Comparison of ENCODE assay signal across 1 cellular context in the genomic region with DNA sequence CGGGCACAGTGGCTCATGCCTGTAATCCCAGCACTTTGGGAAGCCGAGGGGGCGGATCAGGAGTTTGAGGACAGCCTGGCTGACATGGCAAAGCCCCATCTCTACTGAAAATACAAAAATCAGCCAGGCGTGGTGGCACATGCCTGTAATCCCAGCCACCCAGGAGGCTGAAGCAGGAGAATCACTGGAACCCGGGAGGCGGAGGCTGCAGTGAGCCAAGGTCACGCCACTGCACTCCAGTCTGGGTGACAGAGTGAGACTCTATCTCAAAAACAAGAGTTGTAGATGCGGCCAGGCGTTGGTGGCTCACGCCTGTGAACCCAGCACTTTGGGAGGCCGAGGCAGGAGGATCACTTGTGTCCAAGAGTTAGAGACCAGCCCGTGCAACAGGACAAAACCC.
TF ChIP-seq lines count a peak whose summit lies in the region.

No MANE protein-coding gene starts in this region.

TF ChIP-seq in K562, 482 proteins besides CTCF, POLR2A, EP300 and RAD21:
- 0 out of 2 replicates have a peak, but pooled peaks have one; percentile 27 for TF ChIP-seq POLR2G (IDR thresholded peaks at IDR 0.05; ENCODE audit: low read depth, low read length)
